Comparison of ENCODE assay signal across 17 cellular contexts in genomic region chr1:222373831-222374603, GRCh38.
"Had no signal": no experiment of that assay in that cellular context is flagged by ENCODE, and none has a peak within 500 bp of the region (broad histone marks: within the 10 kb centered on the region; RNA-seq: fewer than 3 reads in every experiment).

No MANE protein-coding gene starts in this region.

- ATAC-seq: body of pancreas; natural killer cell treated with Interleukin-12 subunit alpha and Interleukin-12 subunit beta and Interleukin-15 and Interleukin-18, amount 100 ng/mL, for 72 hours; right lobe of liver; T-cell had no signal

- H3K36me3 ChIP-seq: left ventricle myocardium inferior, right lobe of liver, spleen, tibial artery, uterus had no signal

- H3K9me3 Mint-ChIP-seq: activated T-helper 17 cell treated with anti-CD3 and anti-CD28 coated beads, Interleukin-2, amount 50 U/mL, for 72 hours; memory B cell; natural killer cell treated with Interleukin-12 subunit alpha and Interleukin-12 subunit beta and Interleukin-15 and Interleukin-18, amount 100 ng/mL, for 72 hours had no signal

- H3K36me3 Mint-ChIP-seq: memory B cell; natural killer cell treated with Interleukin-12 subunit alpha and Interleukin-12 subunit beta and Interleukin-15 and Interleukin-18, amount 100 ng/mL, for 72 hours had no signal

- H3K4me2 ChIP-seq: hepatocyte had no signal

- H3K4me1 ChIP-seq: body of pancreas, left ventricle myocardium inferior, right lobe of liver, spleen, tibial artery, uterus had no signal

- H3K4me3 ChIP-seq: body of pancreas, hepatocyte, left ventricle myocardium inferior, right lobe of liver, spleen, tibial artery, uterus had no signal

- DNase-seq: activated CD4-positive, CD25-positive, alpha-beta regulatory T cell treated with anti-CD3 and anti-CD28 coated beads, Interleukin-2, amount 50 U/mL, for 72 hours; activated naive CD4-positive, alpha-beta T cell treated with anti-CD3 and anti-CD28 coated beads, Interleukin-2, amount 50 U/mL, for 16 hours; activated T-cell treated with anti-CD3 and anti-CD28 coated beads for 4 hours; amniotic stem cell; body of pancreas; caudate nucleus; left ventricle myocardium inferior; right lobe of liver; spleen; T-cell; T1000; tibial artery; uterus had no signal

- H3K27ac ChIP-seq: body of pancreas, hepatocyte, left ventricle myocardium inferior, right lobe of liver, spleen, tibial artery, uterus had no signal

- H2AFZ ChIP-seq: hepatocyte had no signal

- H3K9me3 ChIP-seq: body of pancreas, left ventricle myocardium inferior, right lobe of liver, spleen, tibial artery, uterus had no signal

- H3K4me3 Mint-ChIP-seq: activated T-helper 17 cell treated with anti-CD3 and anti-CD28 coated beads, Interleukin-2, amount 50 U/mL, for 72 hours; memory B cell; natural killer cell treated with Interleukin-12 subunit alpha and Interleukin-12 subunit beta and Interleukin-15 and Interleukin-18, amount 100 ng/mL, for 72 hours; T-cell had no signal

- H3K27ac Mint-ChIP-seq: activated T-helper 17 cell treated with anti-CD3 and anti-CD28 coated beads, Interleukin-2, amount 50 U/mL, for 72 hours; memory B cell; natural killer cell treated with Interleukin-12 subunit alpha and Interleukin-12 subunit beta and Interleukin-15 and Interleukin-18, amount 100 ng/mL, for 72 hours; T-cell had no signal

- H3K79me2 ChIP-seq: hepatocyte had no signal

- H3K27me3 Mint-ChIP-seq: activated T-helper 17 cell treated with anti-CD3 and anti-CD28 coated beads, Interleukin-2, amount 50 U/mL, for 72 hours; T-cell had no signal

- H3K27me3 ChIP-seq: body of pancreas, hepatocyte, right lobe of liver, spleen, tibial artery, uterus had no signal
